ENCODE assay signal across 8 cellular contexts in the genomic region with DNA sequence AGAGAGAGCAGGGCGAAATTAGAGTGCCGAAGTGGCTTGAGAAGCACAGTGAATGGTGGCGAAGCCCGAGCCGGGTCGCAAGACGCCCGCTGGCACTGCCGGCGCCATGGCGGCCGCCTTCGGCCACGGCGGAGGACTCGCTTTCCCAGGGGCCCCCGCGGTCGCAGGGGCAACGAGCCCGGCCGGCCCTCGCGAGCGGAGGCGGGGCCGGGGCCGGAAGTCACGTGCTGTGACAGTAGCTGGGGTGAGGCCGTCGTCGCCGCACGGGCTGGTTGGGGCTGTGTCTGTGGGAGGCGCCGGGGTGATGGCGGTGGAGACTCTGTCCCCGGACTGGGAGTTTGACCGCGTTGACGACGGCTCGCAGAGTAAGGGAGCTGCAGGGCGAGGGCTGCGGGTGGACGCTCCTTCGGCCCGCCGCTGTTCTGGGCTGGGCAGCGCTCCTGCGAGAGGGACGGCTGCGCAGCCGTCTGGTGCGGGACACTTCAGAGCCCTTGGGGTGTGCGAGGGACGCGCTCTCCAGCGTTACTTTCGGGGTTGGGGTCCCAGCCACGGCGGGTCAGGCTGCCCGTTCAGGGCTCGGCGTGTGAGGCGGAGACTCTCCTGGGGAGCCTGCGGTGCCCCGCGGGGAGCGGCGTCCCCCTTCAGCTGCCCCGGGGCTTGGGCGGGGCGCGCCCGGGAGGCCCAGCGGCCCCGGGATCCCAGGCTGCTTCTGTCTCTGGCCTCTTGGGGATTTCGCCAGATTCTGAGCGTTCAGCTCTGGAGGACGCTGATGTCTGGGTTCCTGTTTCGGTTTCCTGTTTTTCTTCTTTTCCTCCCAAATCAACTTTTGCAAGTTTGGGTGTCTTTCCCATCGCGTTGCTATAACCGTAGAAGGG. TPM values are rescaled to one million over a fixed set of nuclear protein-coding genes. Genes with fewer than 3 reads are reported as not detected.
DNase-seq lines count a peak whose midpoint lies in the region; ATAC-seq and TF ChIP-seq lines count a peak whose summit lies in the region.

A gene with protein sequence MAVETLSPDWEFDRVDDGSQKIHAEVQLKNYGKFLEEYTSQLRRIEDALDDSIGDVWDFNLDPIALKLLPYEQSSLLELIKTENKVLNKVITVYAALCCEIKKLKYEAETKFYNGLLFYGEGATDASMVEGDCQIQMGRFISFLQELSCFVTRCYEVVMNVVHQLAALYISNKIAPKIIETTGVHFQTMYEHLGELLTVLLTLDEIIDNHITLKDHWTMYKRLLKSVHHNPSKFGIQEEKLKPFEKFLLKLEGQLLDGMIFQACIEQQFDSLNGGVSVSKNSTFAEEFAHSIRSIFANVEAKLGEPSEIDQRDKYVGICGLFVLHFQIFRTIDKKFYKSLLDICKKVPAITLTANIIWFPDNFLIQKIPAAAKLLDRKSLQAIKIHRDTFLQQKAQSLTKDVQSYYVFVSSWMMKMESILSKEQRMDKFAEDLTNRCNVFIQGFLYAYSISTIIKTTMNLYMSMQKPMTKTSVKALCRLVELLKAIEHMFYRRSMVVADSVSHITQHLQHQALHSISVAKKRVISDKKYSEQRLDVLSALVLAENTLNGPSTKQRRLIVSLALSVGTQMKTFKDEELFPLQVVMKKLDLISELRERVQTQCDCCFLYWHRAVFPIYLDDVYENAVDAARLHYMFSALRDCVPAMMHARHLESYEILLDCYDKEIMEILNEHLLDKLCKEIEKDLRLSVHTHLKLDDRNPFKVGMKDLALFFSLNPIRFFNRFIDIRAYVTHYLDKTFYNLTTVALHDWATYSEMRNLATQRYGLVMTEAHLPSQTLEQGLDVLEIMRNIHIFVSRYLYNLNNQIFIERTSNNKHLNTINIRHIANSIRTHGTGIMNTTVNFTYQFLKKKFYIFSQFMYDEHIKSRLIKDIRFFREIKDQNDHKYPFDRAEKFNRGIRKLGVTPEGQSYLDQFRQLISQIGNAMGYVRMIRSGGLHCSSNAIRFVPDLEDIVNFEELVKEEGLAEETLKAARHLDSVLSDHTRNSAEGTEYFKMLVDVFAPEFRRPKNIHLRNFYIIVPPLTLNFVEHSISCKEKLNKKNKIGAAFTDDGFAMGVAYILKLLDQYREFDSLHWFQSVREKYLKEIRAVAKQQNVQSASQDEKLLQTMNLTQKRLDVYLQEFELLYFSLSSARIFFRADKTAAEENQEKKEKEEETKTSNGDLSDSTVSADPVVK (plus strand): TSS at position 235 of the 875 bp plus-strand sequence. CDS start 70 bp downstream, at position 305.

- peak; percentile 91 for ATAC-seq in GM18498 (IDR thresholded peaks at IDR 0.05; ENCODE audit: unreplicated experiment)
- peak; percentile 90 for ATAC-seq in HG02885 (IDR thresholded peaks at IDR 0.05; ENCODE audit: poor library complexity, unreplicated experiment)
- peak; percentile 99 for ATAC-seq in left cardiac atrium

- peak within 1 kb of the TSS; percentile 95 for H3K27ac Mint-ChIP-seq in T-helper 1 cell treated with Interleukin-12 subunit alpha and Interleukin-12 subunit beta and Interleukin-4 antibody, amounts not matched to agents 30 μg/mL and 1 μg/mL, for 36 hours

- H3K9me3 Mint-ChIP-seq in T-helper 1 cell treated with Interleukin-12 subunit alpha and Interleukin-12 subunit beta and Interleukin-4 antibody, amounts not matched to agents 30 μg/mL and 1 μg/mL, for 36 hours = peaks cover 4% of the 10 kb centered on the region

- no peaks in the 10 kb centered on the region for H3K9me3 ChIP-seq in prostate gland

- H3K4me3 Mint-ChIP-seq in T-helper 1 cell treated with Interleukin-12 subunit alpha and Interleukin-12 subunit beta and Interleukin-4 antibody, amounts not matched to agents 30 μg/mL and 1 μg/mL, for 36 hours = peak within 1 kb of the TSS; percentile 92

- peak within 1 kb of the TSS; percentile 83 to 97 for H3K4me3 ChIP-seq in prostate gland

- peak; percentile 96 for TF ChIP-seq POLR2A in prostate gland (IDR thresholded peaks at IDR 0.05)

- peaks cover 11% of the 10 kb centered on the region for H3K36me3 Mint-ChIP-seq in T-helper 1 cell treated with Interleukin-12 subunit alpha and Interleukin-12 subunit beta and Interleukin-4 antibody, amounts not matched to agents 30 μg/mL and 1 μg/mL, for 36 hours (ENCODE audit: low read depth)

- DNase-seq in NCI-H1694 treated with DMSO at 0.1 percent for 48 hours (lab: John Stamatoyannopoulos, UW) (peak; percentile 75), amniotic stem cell (lab: John Stamatoyannopoulos, UW) (peak; percentile 82), left cardiac atrium (peak; percentile 96), prostate gland (ENCODE audit: low spot score) (peak; percentile 95), ureter (ENCODE audit: low spot score) (peak; percentile 96)

- H3K36me3 ChIP-seq in prostate gland = no peaks in the 10 kb centered on the region

- intact Hi-C loops in left cardiac atrium (cut with DNase I) (no loop called here), prostate gland (cut with DNase I) (loop anchor here (5.0 kb wide), 1 partner anchor 275 kb away; no protein-coding TSS in a partner anchor)

- peaks cover 31% of the 10 kb centered on the region for H3K4me1 Mint-ChIP-seq in T-helper 1 cell treated with Interleukin-12 subunit alpha and Interleukin-12 subunit beta and Interleukin-4 antibody, amounts not matched to agents 30 μg/mL and 1 μg/mL, for 36 hours (ENCODE audit: low read depth)

- peaks cover 21% of the 10 kb centered on the region for H3K27me3 Mint-ChIP-seq in T-helper 1 cell treated with Interleukin-12 subunit alpha and Interleukin-12 subunit beta and Interleukin-4 antibody, amounts not matched to agents 30 μg/mL and 1 μg/mL, for 36 hours (ENCODE audit: low read depth)

- H3K4me1 ChIP-seq in prostate gland (replicated peaks) = no peaks in the 10 kb centered on the region

- TF ChIP-seq CTCF in prostate gland (IDR thresholded peaks at IDR 0.05) = peak in 1 of 4 experiments; percentile 22

- peak within 1 kb of the TSS; percentile 95 to 96 for H3K27ac ChIP-seq in prostate gland

- under 1% methylated on average over 57 of the region's 85 CpGs for WGBS in prostate gland

- H3K27me3 ChIP-seq in prostate gland (replicated peaks; ENCODE audit: insufficient read depth) = no peaks in the 10 kb centered on the region

RNA-seq across cellular contexts. Expression of the gene that starts here (rescaled TPM):
- total RNA-seq in left cardiac atrium (10 to 100 TPM; 23.1 to 28.9 TPM), prostate gland (10 to 100 TPM; 30.6 to 31.2 TPM), ureter (54.4 TPM)

Comparison
In these comparisons a context has a peak if more than half of its experiments do, and no peak if none do; other contexts are left out.
1. Peak in every context shown above with its lines: DNase-seq, ATAC-seq, H3K4me3 ChIP-seq and H3K27ac ChIP-seq.